Comparison of ENCODE assay signal across 8 cellular contexts in genomic region chr11:118820412-118821357, GRCh38. TPM values are rescaled to one million over a fixed set of nuclear protein-coding genes. Genes with fewer than 3 reads are reported as not detected.
DNase-seq lines count a peak whose midpoint lies in the region; ATAC-seq, FAIRE-seq and TF ChIP-seq lines count a peak whose summit lies in the region.

No MANE protein-coding gene starts in this region.

- H3K4ac ChIP-seq in IMR-90 (ENCODE audit: low read depth, low read length) = no peak overlapping the region

- intact Hi-C loops in IMR-90 (cut with micrococcal nuclease) (no loop called here), HepG2 (cut with micrococcal nuclease; ENCODE audit: unreplicated experiment) (no loop called here)

- H3K27me3 ChIP-seq in IMR-90 (ENCODE audit: control insufficient read depth, insufficient read depth, low read length) (peaks cover 4% of the 10 kb centered on the region; the same call in 1 of the 2 replicates), HepG2 (ENCODE audit: control insufficient read depth in 1 of 2, insufficient read depth in 2 of 2, low read length in 2 of 2) (peaks cover 0 to 10% of the 10 kb centered on the region in 2 experiments; a peak in 2 of 5 replicates), upper lobe of left lung (no peaks in the 10 kb centered on the region)

- CTCF ChIA-PET in IMR-90 (lab: Yijun Ruan, JAX) (no interaction called here), HepG2 (lab: Yijun Ruan, JAX; ENCODE audit: low intra/inter-chr PET ratio, low total read pairs) (no interaction called here)

- no peak overlapping the region for H2BK20ac ChIP-seq in IMR-90 (ENCODE audit: low read depth, low read length)

- no peak overlapping the region for H2BK120ac ChIP-seq in IMR-90 (ENCODE audit: low read depth, low read length)

- TF ChIP-seq CTCF in IMR-90 (conservative IDR thresholded peaks at IDR 0.05; ENCODE audit: low read depth, low read length) = no peak
- TF ChIP-seq CTCF in HepG2 (CRISPR knock-in tag; IDR thresholded peaks at IDR 0.05) = no peak
- TF ChIP-seq CTCF in upper lobe of left lung (IDR thresholded peaks at IDR 0.05) = no peak

- no peak overlapping the region for H3K56ac ChIP-seq in IMR-90 (ENCODE audit: extremely low read depth, insufficient read depth, low read length)

- H3K9ac ChIP-seq in IMR-90 (ENCODE audit: low read depth, low read length) (no peak overlapping the region), HepG2 (ENCODE audit: insufficient read depth, low read depth, low read length) (no peak overlapping the region)

- H3K27ac ChIP-seq in IMR-90 (ENCODE audit: insufficient read depth, low read length) (no peak overlapping the region), HepG2 (ENCODE audit: extremely low read length, insufficient read depth, low read length) (no peak overlapping the region), upper lobe of left lung (peak overlapping the region in 1 of 4 donors; percentile 22)

- in situ Hi-C loops in IMR-90 (cut with MboI; ENCODE audit: low sequenced_read_pairs) = no loop called here
- in situ Hi-C loops in HepG2 (cut with HindIII; ENCODE audit: extremely low pct_ligation_motif_present, low pct_unique_long_range_greater_than_20kb) = no loop called here

- H3K36me3 ChIP-seq in IMR-90 (ENCODE audit: control insufficient read depth, insufficient read depth, low read length) (no peaks in the 10 kb centered on the region), HepG2 (replicated peaks in 1 of 2; ENCODE audit: control insufficient read depth in 1 of 2, insufficient read depth in 2 of 2, low read length in 2 of 2) (no peaks in the 10 kb centered on the region), upper lobe of left lung (no peaks in the 10 kb centered on the region)

- POLR2A ChIA-PET in IMR-90 (lab: Charles Lee; ENCODE audit: unreplicated experiment) = no interaction called here
- POLR2A ChIA-PET in HepG2 (lab: Yijun Ruan, JAX) = no interaction called here

- H2BK15ac ChIP-seq in IMR-90 (ENCODE audit: low read depth, low read length) = no peak overlapping the region

- no peak overlapping the region for H4K8ac ChIP-seq in IMR-90 (ENCODE audit: low read depth in 2 of 2, low read length in 2 of 2)

- H3K9me1 ChIP-seq in IMR-90 (ENCODE audit: insufficient read depth, low read length) = 0 out of 2 replicates have a peak, but pooled peaks cover 3% of the 10 kb centered on the region

- H3K4me3 ChIP-seq in IMR-90 (ENCODE audit: insufficient read depth, low read depth, low read length) = no peak overlapping the region
- no peak overlapping the region for H3K4me3 ChIP-seq in HepG2 (replicated peaks in 1 of 3; ENCODE audit: insufficient read depth in 1 of 3, low read depth in 2 of 3, low read length in 3 of 3)
- H3K4me3 ChIP-seq in upper lobe of left lung = no peak overlapping the region

- ATAC-seq in GM18499 (IDR thresholded peaks at IDR 0.05; ENCODE audit: insufficient read depth, unreplicated experiment) (peak; percentile 79), GM21528 (IDR thresholded peaks at IDR 0.05; ENCODE audit: low FRiP score, unreplicated experiment) (peak; percentile 86), IMR-90 (ENCODE audit: low read depth) (no peak), HepG2 (no peak), upper lobe of left lung (ENCODE audit: low FRiP score in 2 of 2) (peak; percentile 58 to 92)

- no peak overlapping the region for H3K23ac ChIP-seq in IMR-90 (ENCODE audit: low read depth, low read length)

- H3K79me2 ChIP-seq in HepG2 (ENCODE audit: insufficient read depth, low read length) = no peaks in the 10 kb centered on the region

- DNase-seq in IMR-90 (no peak), anterior cingulate cortex (lab: John Stamatoyannopoulos, UW) (peak in 53 of 58 donors; percentile 4 to 82 (median 45)), HepG2 (ENCODE audit: low spot score) (no peak), upper lobe of left lung (peak; percentile 89 to 90), NCI-H1436 (lab: John Stamatoyannopoulos, UW) (no peak), NCI-H1436 treated with DMSO at 0.1 percent for 48 hours (lab: John Stamatoyannopoulos, UW) (no peak)

- H2AK9ac ChIP-seq in IMR-90 (replicated peaks; ENCODE audit: low read depth, low read length, poor library complexity) = no peak overlapping the region

- no peak for TF ChIP-seq POLR2A in IMR-90 (IDR thresholded peaks at IDR 0.05; ENCODE audit: low read depth, low read length)
- TF ChIP-seq POLR2A in HepG2 (IDR thresholded peaks at IDR 0.05; ENCODE audit: insufficient read depth in 1 of 2, low read depth in 2 of 2, low read length in 2 of 2) = no peak
- TF ChIP-seq POLR2A in upper lobe of left lung (IDR thresholded peaks at IDR 0.05) = no peak

- H4K20me1 ChIP-seq in IMR-90 (ENCODE audit: insufficient read depth, low read length) (no peaks in the 10 kb centered on the region), HepG2 (ENCODE audit: insufficient read depth, low read length) (no peaks in the 10 kb centered on the region)

- peak overlapping the region; percentile 72 for H2AFZ ChIP-seq in IMR-90 (replicated peaks; ENCODE audit: low read length, poor library complexity)
- no peak overlapping the region for H2AFZ ChIP-seq in HepG2 (ENCODE audit: low read length)

- dilution Hi-C loops in IMR-90 (cut with HindIII; ENCODE audit: low sequenced_read_pairs, unreplicated experiment) = no loop called here

- H3K4me2 ChIP-seq in IMR-90 (ENCODE audit: low read depth, low read length) = no peak overlapping the region
- no peak overlapping the region for H3K4me2 ChIP-seq in HepG2 (ENCODE audit: low read depth, low read length)

- no peak overlapping the region for H2BK5ac ChIP-seq in IMR-90 (ENCODE audit: low read depth, low read length, poor library complexity, severe bottlenecking)

- H3K18ac ChIP-seq in IMR-90 (ENCODE audit: low read depth, low read length) = no peak overlapping the region

- H2AK5ac ChIP-seq in IMR-90 (ENCODE audit: low read depth, low read length) = no peak overlapping the region

- no peaks in the 10 kb centered on the region for H3K9me3 ChIP-seq in IMR-90 (ENCODE audit: control insufficient read depth, insufficient read depth, low read length)
- H3K9me3 ChIP-seq in HepG2 (ENCODE audit: low read length) = no peaks in the 10 kb centered on the region
- no peaks in the 10 kb centered on the region for H3K9me3 ChIP-seq in upper lobe of left lung

- H3K14ac ChIP-seq in IMR-90 (replicated peaks; ENCODE audit: low read depth, low read length) = no peak overlapping the region

- BruUV-seq in IMR-90 (replicated peaks; lab: Mats Ljungman, UMichigan) = no TSS peak
- BruUV-seq in HepG2 (replicated peaks; lab: Mats Ljungman, UMichigan) = no TSS peak

- no peak for FAIRE-seq in HepG2 (lab: Jason Lieb, UNC)

- H4K91ac ChIP-seq in IMR-90 (ENCODE audit: insufficient read depth, low read depth, low read length) = no peak overlapping the region

- WGBS in IMR-90 (ENCODE audit: extremely low coverage in 2 of 2, insufficient read length in 1 of 2), 2 experiments = 64% methylated on average over 11 of the region's 14 CpGs; no CpG with 5 or more reads in 1 of the 2 experiments
- 34% methylated on average over 13 of the region's 14 CpGs for WGBS in HepG2 (ENCODE audit: low lambda C conversion rate)
- WGBS in upper lobe of left lung, 2 donors = 52 to 72% methylated on average over 12 of the region's 14 CpGs

- no peak overlapping the region for H4K5ac ChIP-seq in IMR-90 (ENCODE audit: low read depth, low read length)

- H3K4me1 ChIP-seq in IMR-90 (ENCODE audit: control insufficient read depth, insufficient read depth, low read length) = no peaks in the 10 kb centered on the region
- H3K4me1 ChIP-seq in HepG2 (ENCODE audit: insufficient read depth, low read length) = no peaks in the 10 kb centered on the region
- peaks cover 0 to 8% (median 0%) of the 10 kb centered on the region in 4 donors for H3K4me1 ChIP-seq in upper lobe of left lung

- TF ChIP-seq EP300 in HepG2 (IDR thresholded peaks at IDR 0.05; ENCODE audit: low read depth in 2 of 2, low read length in 2 of 2) = no peak
- TF ChIP-seq EP300 in HepG2 (CRISPR knock-in tag; IDR thresholded peaks at IDR 0.05; ENCODE audit: borderline replicate concordance) = no peak
- TF ChIP-seq EP300 in upper lobe of left lung (IDR thresholded peaks at IDR 0.05) = no peak

- TF ChIP-seq RAD21 in IMR-90 (IDR thresholded peaks at IDR 0.05; ENCODE audit: low read length) (no peak), HepG2 (CRISPR knock-in tag; IDR thresholded peaks at IDR 0.05) (no peak)

- H3K79me1 ChIP-seq in IMR-90 (ENCODE audit: low read depth in 1 of 2, low read length in 2 of 2) = no peaks in the 10 kb centered on the region

TF ChIP-seq in IMR-90, 13 proteins besides CTCF, POLR2A, EP300 and RAD21 (continues in another document):
- no peak for TF ChIP-seq MXI1 (IDR thresholded peaks at IDR 0.05; ENCODE audit: borderline replicate concordance, low read depth, low read length)

RNA-seq across cellular contexts. Expression of gene DDX6, which starts 29.7 kb away (rescaled TPM):
- total RNA-seq in IMR-90 (2012; rRNA removed) (197 and 225 TPM in 2 replicates), HepG2 (2016; rRNA removed; fragmentation: Illumina TruSeq; extraction: Trizol) (59.2 and 163 TPM in 2 replicates), upper lobe of left lung (100 to 1,000 TPM in 2 of 6 donors, 10 to 100 TPM in 4; 39.8 to 107 (median 76.7) TPM)
- polyA plus RNA-seq in IMR-90 (2012; rRNA removed) (14.7 and 19.2 TPM in 2 replicates), HepG2 (2011; rRNA removed) (20.9 and 21.1 TPM in 2 replicates)
- 2.1 and 3.4 TPM in 2 replicates for polyA plus RNA-seq in IMR-90 (2012; cell fraction: cytosol; rRNA removed)
- polyA plus RNA-seq in IMR-90 (2012; cell fraction: nucleus; rRNA removed; ENCODE audit: low replicate concordance) = 1.5 and 13.5 TPM in 2 replicates
- 12.6 and 14.7 TPM in 2 replicates for total RNA-seq in HepG2 (2016; cell fraction: cytosol; rRNA removed; fragmentation: Illumina TruSeq; extraction: Trizol; ENCODE audit: low read depth)
- total RNA-seq in HepG2 (2016; cell fraction: insoluble cytoplasmic fraction; rRNA removed; fragmentation: Illumina TruSeq; extraction: Trizol) = 58.3 and 151 TPM in 2 replicates
- total RNA-seq in HepG2 (2016; cell fraction: membrane; rRNA removed; fragmentation: Illumina TruSeq; extraction: Trizol) = 34.3 and 40.2 TPM in 2 replicates
- 62.2 and 69.3 TPM in 2 replicates for total RNA-seq in HepG2 (2016; cell fraction: nucleus; rRNA removed; fragmentation: Illumina TruSeq; extraction: Trizol)
- 7.3 and 13.0 TPM in 2 replicates for polyA plus RNA-seq in HepG2 (2011; cell fraction: cytosol; rRNA removed)
- polyA plus RNA-seq in HepG2 (2011; cell fraction: nucleus; rRNA removed) = 9.5 and 13.1 TPM in 2 replicates
- polyA plus RNA-seq in HepG2 (2012) = 21.3 and 26.4 TPM in 2 replicates
- 5.1 and 5.3 TPM in 2 replicates for polyA plus RNA-seq in HepG2 (2016; cell fraction: cytosol; fragmentation: Illumina TruSeq; extraction: Trizol; ENCODE audit: low read depth)
- polyA plus RNA-seq in HepG2 (2016; cell fraction: insoluble cytoplasmic fraction; fragmentation: Illumina TruSeq; extraction: Trizol; ENCODE audit: low read depth) = 56.0 and 60.9 TPM in 2 replicates
- 16.2 and 18.5 TPM in 2 replicates for polyA plus RNA-seq in HepG2 (2016; cell fraction: membrane; fragmentation: Illumina TruSeq; extraction: Trizol; ENCODE audit: low read depth)
- 40.7 and 42.4 TPM in 2 replicates for polyA plus RNA-seq in HepG2 (2016; cell fraction: nucleus; fragmentation: Illumina TruSeq; extraction: Trizol; ENCODE audit: insufficient read depth, low read depth)
- polyA minus RNA-seq in HepG2 (2011; rRNA and poly(A)+ RNA removed; ENCODE audit: low replicate concordance) = 23.3 and 39.3 TPM in 2 replicates
- 44.4 and 65.0 TPM in 2 replicates for polyA minus RNA-seq in HepG2 (2011; cell fraction: cytosol; rRNA and poly(A)+ RNA removed)
- polyA minus RNA-seq in HepG2 (2011; cell fraction: nucleus; rRNA and poly(A)+ RNA removed) = 69.1 and 80.8 TPM in 2 replicates

Comparison
In these comparisons a context has a peak if more than half of its experiments do, and no peak if none do; other contexts are left out.
1. ATAC-seq: peak in GM18499 (single experiment), GM21528 (single experiment) and upper lobe of left lung (2 of 2); none in IMR-90 (single experiment) and HepG2 (single experiment).
2. DNase-seq: peak in anterior cingulate cortex (53 of 58) and upper lobe of left lung (2 of 2); none in IMR-90 (single experiment), HepG2 (single experiment), NCI-H1436 (single experiment) and NCI-H1436 treated with DMSO at 0.1 percent for 48 hours (single experiment).